ENCODE assay signal across 12 cellular contexts in the genomic region with DNA sequence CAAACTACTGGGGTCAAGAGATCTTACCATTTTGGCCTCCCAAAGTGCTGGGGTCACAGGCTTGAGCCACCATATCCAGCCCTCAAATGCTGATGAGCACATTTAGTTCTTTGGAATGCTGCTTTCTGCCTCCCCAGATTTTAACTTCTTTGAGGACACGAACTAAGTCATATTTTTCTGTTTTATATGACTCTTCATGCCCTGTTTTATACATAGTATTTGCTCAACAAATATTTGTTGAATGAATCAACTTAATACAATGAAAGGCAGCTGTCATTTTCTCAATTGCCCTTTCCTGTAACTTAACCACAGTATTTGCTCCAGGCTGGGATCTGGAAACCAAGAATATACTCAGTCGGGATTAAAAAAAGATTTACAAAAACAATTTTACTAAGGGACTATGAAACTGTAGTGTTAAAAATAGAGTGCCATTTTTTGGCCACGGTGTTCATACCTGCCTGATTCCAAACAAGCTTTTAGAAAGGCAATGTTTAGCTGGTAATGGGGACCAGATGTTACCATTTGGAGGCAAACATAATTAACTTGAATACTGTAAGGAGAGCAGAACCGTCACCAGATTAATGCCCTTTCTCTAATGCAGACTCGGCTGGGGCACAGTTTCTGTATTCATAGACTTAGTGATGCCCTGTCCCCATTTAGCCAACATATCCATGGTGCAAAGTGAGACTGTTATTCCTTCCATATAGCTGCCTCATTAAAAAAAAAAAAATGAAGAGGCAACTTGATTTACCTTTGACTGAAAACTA.
DNase-seq lines count a peak whose midpoint lies in the region; ATAC-seq and TF ChIP-seq lines count a peak whose summit lies in the region.
"Had no signal": no experiment of that assay in that cellular context is flagged by ENCODE, and none has a peak within 500 bp of the region (broad histone marks: within the 10 kb centered on the region; RNA-seq: fewer than 3 reads in every experiment).

No MANE protein-coding gene starts in this region.

- H3K4me1 ChIP-seq in heart left ventricle (peaks cover 0 to 83% (median 35%) of the 10 kb centered on the region in 12 donors), thoracic aorta (ENCODE audit: control insufficient read depth in 1 of 2, low read depth in 2 of 2) (peaks cover 17 to 48% of the 10 kb centered on the region in 2 donors)

- H3K9me3 ChIP-seq in heart left ventricle (no peaks in the 10 kb centered on the region), thoracic aorta (no peaks in the 10 kb centered on the region)

- no peak for TF ChIP-seq CTCF in heart left ventricle (IDR thresholded peaks at IDR 0.05)
- TF ChIP-seq CTCF in thoracic aorta (IDR thresholded peaks at IDR 0.05): no peak

- H3K4me3 ChIP-seq in heart left ventricle (no peak overlapping the region), thoracic aorta (no peak overlapping the region)
- H3K4me3 ChIP-seq: GM12878 had no signal

- no peak for ATAC-seq in heart left ventricle
- no peak for ATAC-seq in left cardiac atrium
- ATAC-seq in thoracic aorta (ENCODE audit: insufficient number of reproducible peaks, low FRiP score, low read depth): no peak
- no peak for ATAC-seq in GM19023 (IDR thresholded peaks at IDR 0.05; ENCODE audit: unreplicated experiment)
- ATAC-seq: GM12878; naive thymus-derived CD4-positive, alpha-beta T cell had no signal

- no peak for TF ChIP-seq POLR2A in heart left ventricle (IDR thresholded peaks at IDR 0.05)

- H3K27ac ChIP-seq in heart left ventricle: peak overlapping the region in 9 of 12 donors; percentile 44 to 84 (median 57)
- peak overlapping the region; percentile 70 for H3K27ac ChIP-seq in epithelial cell of prostate
- H3K27ac ChIP-seq in thoracic aorta: peak overlapping the region; percentile 71 to 77

- peaks cover 0 to 100% (median 97%) of the 10 kb centered on the region in 9 donors for H3K36me3 ChIP-seq in heart left ventricle
- no peaks in the 10 kb centered on the region for H3K36me3 ChIP-seq in thoracic aorta

- WGBS in heart left ventricle, 4 donors: 73 to 80% (median 74%) methylated on average over 5 of the region's 5 CpGs

- intact Hi-C loops in heart left ventricle (cut with DNase I) (loop anchor here in 2 of 10 donors (2.0 to 10.0 kb wide), 2 partner anchors 18 to 58 kb away; no protein-coding TSS in a partner anchor), left cardiac atrium (cut with DNase I) (no loop called here)

- H3K27me3 ChIP-seq in heart left ventricle (no peaks in the 10 kb centered on the region), thoracic aorta (replicated peaks; ENCODE audit: insufficient read depth) (no peaks in the 10 kb centered on the region)

- DNase-seq in heart left ventricle (no peak), left cardiac atrium (no peak), NCI-H69 (lab: John Stamatoyannopoulos, UW) (peak; percentile 88), epithelial cell of prostate (ENCODE audit: low read depth, low spot score) (peak; percentile 24), thoracic aorta (ENCODE audit: low spot score) (no peak), NCI-H345 (lab: John Stamatoyannopoulos, UW) (no peak)
- DNase-seq in activated CD4-positive, alpha-beta T cell treated with anti-CD3 and anti-CD28 coated beads for 4 hours: no peak
- DNase-seq: AML-193; naive thymus-derived CD4-positive, alpha-beta T cell; stimulated activated CD4-positive, alpha-beta T cell treated with anti-CD3 and anti-CD28 coated beads, Interleukin-15, amount 100 ng/mL, for 24 hours had no signal

Comparison
In these comparisons a context has a peak if more than half of its experiments do, and no peak if none do; other contexts are left out.
1. DNase-seq: peak in NCI-H69 (single experiment) and epithelial cell of prostate (single experiment); none in heart left ventricle (0 of 5), left cardiac atrium (single experiment), thoracic aorta (single experiment), NCI-H345 (single experiment) and activated CD4-positive, alpha-beta T cell treated with anti-CD3 and anti-CD28 coated beads for 4 hours (0 of 2).
2. Peak in every context shown above with its lines, with median percentiles within 50 percentile points of each other: H3K27ac ChIP-seq.